Comparison of ENCODE assay signal across 1 cellular context in genomic region chr17:28548417-28549130, GRCh38.
TF ChIP-seq lines count a peak whose summit lies in the region.

No MANE protein-coding gene starts in this region.

TF ChIP-seq in IMR-90, 13 proteins besides CTCF, POLR2A, EP300 and RAD21:
- TF ChIP-seq CHD1 (IDR thresholded peaks at IDR 0.05; ENCODE audit: low read depth, low read length) (no peak), MXI1 (IDR thresholded peaks at IDR 0.05; ENCODE audit: borderline replicate concordance, low read depth, low read length) (no peak)
